8 cellular contexts compared by ENCODE assay signal in genomic region chr9:129138476-129139232, GRCh38. TPM values are rescaled to one million over a fixed set of nuclear protein-coding genes. Genes with fewer than 3 reads are reported as not detected.
A peak's percentile ranks its signal among the peaks of the same experiment; 100 is the strongest.
DNase-seq lines count a peak whose midpoint lies in the region; ATAC-seq and TF ChIP-seq lines count a peak whose summit lies in the region.

No MANE protein-coding gene starts in this region.

- intact Hi-C loops in lower lobe of right lung (cut with DNase I) = loop anchor here (10.0 kb wide), 1 partner anchor 476 kb away; no protein-coding TSS in a partner anchor
- intact Hi-C loops in tibial artery (cut with DNase I; ENCODE audit: low total_unique reads) = loop anchor here (2.0 kb wide), 1 partner anchor 472 kb away; no protein-coding TSS in a partner anchor

- H3K4me3 Mint-ChIP-seq in T-helper 1 cell treated with Interleukin-12 subunit alpha and Interleukin-12 subunit beta and Interleukin-4 antibody, amounts not matched to agents 30 μg/mL and 1 μg/mL, for 36 hours = no peak overlapping the region

- H3K27me3 ChIP-seq in lower lobe of right lung (ENCODE audit: low read depth) (no peaks in the 10 kb centered on the region), tibial artery (no peaks in the 10 kb centered on the region)

- H3K27me3 Mint-ChIP-seq in T-helper 1 cell treated with Interleukin-12 subunit alpha and Interleukin-12 subunit beta and Interleukin-4 antibody, amounts not matched to agents 30 μg/mL and 1 μg/mL, for 36 hours (ENCODE audit: low read depth) = no peaks in the 10 kb centered on the region

- no peaks in the 10 kb centered on the region for H3K9me3 ChIP-seq in lower lobe of right lung
- H3K9me3 ChIP-seq in tibial artery = no peaks in the 10 kb centered on the region

- H3K27ac ChIP-seq in lower lobe of right lung (peak overlapping the region; percentile 100), tibial artery (peak overlapping the region; percentile 91 to 99)

- peak in 1 of 2 donors; percentile 1 for ATAC-seq in lower lobe of right lung
- ATAC-seq in GM21576 (IDR thresholded peaks at IDR 0.05; ENCODE audit: unreplicated experiment) = no peak

- no peak for DNase-seq in T-helper 1 cell
- DNase-seq in cardiac fibroblast (ENCODE audit: low read depth in 2 of 2) = peak; percentile 66 to 89
- no peak for DNase-seq in lower lobe of right lung
- DNase-seq in tibial artery = peak; percentile 81 to 92
- no peak for DNase-seq in HPDE6-E6E7 (ENCODE audit: extremely low spot score)
- DNase-seq in retina = no peak

- no peaks in the 10 kb centered on the region for H3K9me3 Mint-ChIP-seq in T-helper 1 cell treated with Interleukin-12 subunit alpha and Interleukin-12 subunit beta and Interleukin-4 antibody, amounts not matched to agents 30 μg/mL and 1 μg/mL, for 36 hours

- peaks cover 32% of the 10 kb centered on the region for H3K4me1 Mint-ChIP-seq in T-helper 1 cell treated with Interleukin-12 subunit alpha and Interleukin-12 subunit beta and Interleukin-4 antibody, amounts not matched to agents 30 μg/mL and 1 μg/mL, for 36 hours (ENCODE audit: low read depth)

- TF ChIP-seq CTCF in cardiac fibroblast (IDR thresholded peaks at IDR 0.05; ENCODE audit: low read depth, low read length) = no peak
- TF ChIP-seq CTCF in lower lobe of right lung (IDR thresholded peaks at IDR 0.05) = no peak
- TF ChIP-seq CTCF in tibial artery (IDR thresholded peaks at IDR 0.05) = no peak

- H3K36me3 Mint-ChIP-seq in T-helper 1 cell treated with Interleukin-12 subunit alpha and Interleukin-12 subunit beta and Interleukin-4 antibody, amounts not matched to agents 30 μg/mL and 1 μg/mL, for 36 hours (ENCODE audit: low read depth) = peaks cover 18% of the 10 kb centered on the region

- peak overlapping the region; percentile 90 for H3K27ac Mint-ChIP-seq in T-helper 1 cell treated with Interleukin-12 subunit alpha and Interleukin-12 subunit beta and Interleukin-4 antibody, amounts not matched to agents 30 μg/mL and 1 μg/mL, for 36 hours

- H3K4me1 ChIP-seq in lower lobe of right lung (peaks cover 68% of the 10 kb centered on the region), tibial artery (peaks cover 18 to 66% (median 63%) of the 10 kb centered on the region in 4 donors)

- H3K4me3 ChIP-seq in cardiac fibroblast (replicated peaks in 1 of 2; ENCODE audit: low read depth in 2 of 2, low read length in 2 of 2) = no peak overlapping the region
- H3K4me3 ChIP-seq in lower lobe of right lung = peak overlapping the region; percentile 65
- H3K4me3 ChIP-seq in tibial artery = peak overlapping the region; percentile 45 to 57

- H3K36me3 ChIP-seq in lower lobe of right lung (peaks cover 50% of the 10 kb centered on the region), tibial artery (peaks cover 11 to 40% (median 20%) of the 10 kb centered on the region in 3 donors)

RNA-seq across cellular contexts. Expression of gene PTPA, which starts 27.4 kb away (rescaled TPM):
- 100 TPM for total RNA-seq in lower lobe of right lung

RNA-seq across cellular contexts. Expression of gene CRAT, which starts 28.1 kb away (rescaled TPM):
- 23.2 TPM for total RNA-seq in lower lobe of right lung

RNA-seq across cellular contexts. Expression of gene IER5L, which starts 39.4 kb away (rescaled TPM):
- 8.7 TPM for total RNA-seq in lower lobe of right lung

RNA-seq across cellular contexts. Expression of gene DOLPP1, which starts 57.7 kb away (rescaled TPM):
- 9.5 TPM for total RNA-seq in lower lobe of right lung

Comparison
In these comparisons a context has a peak if more than half of its experiments do, and no peak if none do; other contexts are left out.
1. DNase-seq: peak in cardiac fibroblast (2 of 2) and tibial artery (2 of 2); none in T-helper 1 cell (0 of 5), lower lobe of right lung (single experiment), HPDE6-E6E7 (single experiment) and retina (single experiment).
2. H3K4me3 ChIP-seq: peak in lower lobe of right lung (single experiment) and tibial artery (2 of 2); none in cardiac fibroblast (0 of 2).